8 cellular contexts compared by ENCODE assay signal in the genomic region with DNA sequence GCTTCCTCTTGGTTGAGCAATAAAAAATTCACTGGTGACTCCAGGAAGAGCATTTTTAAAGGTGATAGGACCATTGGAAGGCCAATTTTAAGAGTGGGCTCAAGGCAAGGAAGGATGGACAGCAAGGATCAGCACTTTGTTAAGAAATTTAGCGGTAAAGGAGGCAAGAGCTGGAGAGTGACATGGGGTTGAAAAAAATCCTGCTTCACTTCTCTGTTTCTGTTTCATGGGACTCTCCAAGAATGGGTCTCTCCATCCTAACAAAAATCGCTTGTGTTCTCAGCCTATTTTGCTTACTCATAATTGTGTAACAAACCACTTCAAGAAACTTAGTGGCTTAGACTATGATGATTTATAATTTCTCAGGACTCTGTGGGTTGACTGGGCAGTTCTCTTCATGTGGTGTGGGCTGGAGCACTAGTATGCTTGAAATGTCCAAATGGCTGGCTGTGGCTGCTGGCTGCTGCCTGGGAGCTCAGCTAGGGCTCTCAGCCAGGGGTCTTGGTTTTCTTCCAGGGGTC. TPM values are rescaled to one million over a fixed set of nuclear protein-coding genes. Genes with fewer than 3 reads are reported as not detected.
A peak's percentile ranks its signal among the peaks of the same experiment; 100 is the strongest.
DNase-seq lines count a peak whose midpoint lies in the region; ATAC-seq and TF ChIP-seq lines count a peak whose summit lies in the region.

No MANE protein-coding gene starts in this region.

- no peaks in the 10 kb centered on the region for H3F3A ChIP-seq in GM23338 (replicated peaks; ENCODE audit: low read depth)

- POLR2A ChIA-PET in BJ (lab: Charles Lee): no interaction called here

- DNase-seq in BJ (ENCODE audit: low read depth) (peak; percentile 30), HFFc6 (peak; percentile 43), SJCRH30 (peak; percentile 23 to 34), left ventricle myocardium superior (no peak), GM23338 (ENCODE audit: low spot score) (no peak)
- DNase-seq in activated CD8-positive, alpha-beta memory T cell treated with anti-CD3 and anti-CD28 coated beads, Interleukin-2, amount 50 U/mL, for 4 hours: no peak

- H3K4me3 ChIP-seq in BJ (ENCODE audit: low read depth, low read length): no peak overlapping the region
- no peak overlapping the region for H3K4me3 ChIP-seq in SJCRH30
- H3K4me3 ChIP-seq in GM23338: no peak overlapping the region

- peaks cover 5% of the 10 kb centered on the region; the same call in 1 of the 2 replicates for H3K9me3 ChIP-seq in SJCRH30 (replicated peaks)

- CTCF ChIA-PET in BJ (lab: Yijun Ruan, JAX): no interaction called here

- H3K27me3 Mint-ChIP-seq in HFFc6 (ENCODE audit: insufficient read depth) (peaks cover 18% of the 10 kb centered on the region), GM23338 (ENCODE audit: insufficient read depth, low read depth, poor library complexity) (peaks cover 6% of the 10 kb centered on the region)

- no peak overlapping the region for H3K4me2 ChIP-seq in GM23338

- no peaks in the 10 kb centered on the region for H3K36me3 ChIP-seq in BJ (ENCODE audit: control insufficient read depth, insufficient read depth, low read length)
- H3K36me3 ChIP-seq in SJCRH30: no peaks in the 10 kb centered on the region
- H3K36me3 ChIP-seq in GM23338 (ENCODE audit: insufficient read depth): no peaks in the 10 kb centered on the region

- intact Hi-C loops in left ventricle myocardium superior (cut with micrococcal nuclease): no loop called here

- H3K36me3 Mint-ChIP-seq in HFFc6 (ENCODE audit: low read depth) (no peaks in the 10 kb centered on the region), GM23338 (ENCODE audit: low read depth) (no peaks in the 10 kb centered on the region)

- H2AFZ ChIP-seq in GM23338: no peak overlapping the region

- no peak overlapping the region for H3K27ac Mint-ChIP-seq in HFFc6
- H3K27ac Mint-ChIP-seq in GM23338: no peak overlapping the region

- no peaks in the 10 kb centered on the region for H3K79me2 ChIP-seq in GM23338 (replicated peaks; ENCODE audit: insufficient read depth)

- TF ChIP-seq CTCF in BJ (IDR thresholded peaks at IDR 0.05; ENCODE audit: insufficient read depth, low read depth, low read length): no peak
- no peak for TF ChIP-seq CTCF in HFFc6 (IDR thresholded peaks at IDR 0.05)
- no peak for TF ChIP-seq CTCF in GM23338 (conservative IDR thresholded peaks at IDR 0.05; ENCODE audit: low read depth in 2 of 2)

- no peaks in the 10 kb centered on the region for H4K20me1 ChIP-seq in GM23338 (replicated peaks; ENCODE audit: insufficient read depth)

- H3K4me1 Mint-ChIP-seq in HFFc6 (ENCODE audit: low read depth): peaks cover 22% of the 10 kb centered on the region
- H3K4me1 Mint-ChIP-seq in GM23338: peaks cover 13% of the 10 kb centered on the region

- peaks cover 9% of the 10 kb centered on the region for H3K27me3 ChIP-seq in BJ (ENCODE audit: control insufficient read depth, insufficient read depth, low read length)
- no peaks in the 10 kb centered on the region for H3K27me3 ChIP-seq in SJCRH30
- no peaks in the 10 kb centered on the region for H3K27me3 ChIP-seq in GM23338 (ENCODE audit: insufficient read depth)

- H3K27ac ChIP-seq in SJCRH30: peak overlapping the region; percentile 81
- no peak overlapping the region for H3K27ac ChIP-seq in GM23338 (ENCODE audit: low read depth)

- H3K4me3 Mint-ChIP-seq in HFFc6 (no peak overlapping the region), GM23338 (no peak overlapping the region)

- H3K4me1 ChIP-seq in SJCRH30: peaks cover 36% of the 10 kb centered on the region
- no peaks in the 10 kb centered on the region for H3K4me1 ChIP-seq in GM23338 (ENCODE audit: insufficient read depth)

- 0 out of 2 replicates have a peak, but pooled peaks cover 6% of the 10 kb centered on the region for H3K9me2 ChIP-seq in GM23338 (ENCODE audit: insufficient read depth)

- H3K9me3 Mint-ChIP-seq in HFFc6: peaks cover 3% of the 10 kb centered on the region; the same call in 1 of the 2 replicates
- no peaks in the 10 kb centered on the region for H3K9me3 Mint-ChIP-seq in GM23338

- ATAC-seq in left ventricle myocardium superior: peak; percentile 31
- no peak for ATAC-seq in GM23338
- no peak for ATAC-seq in HG02642 (IDR thresholded peaks at IDR 0.05; ENCODE audit: poor library complexity, unreplicated experiment)
- no peak for ATAC-seq in GM21447 (IDR thresholded peaks at IDR 0.05; ENCODE audit: unreplicated experiment)

TF ChIP-seq in GM23338, 12 proteins besides CTCF, POLR2A, EP300 and RAD21:
- TF ChIP-seq ZNF331 (CRISPR knock-in tag; IDR thresholded peaks at IDR 0.05; ENCODE audit: low read depth) (no peak), POLR2AphosphoS5 (IDR thresholded peaks at IDR 0.05; ENCODE audit: low read depth) (no peak)

RNA-seq across cellular contexts. Expression of gene ZNRF2, which starts 59.8 kb away (rescaled TPM):
- polyA plus RNA-seq in BJ (2011; rRNA removed) (1.6 and 2.8 TPM in 2 replicates), GM23338 (2016; fragmentation: Nextera tagmentation; extraction: Ambion mirVana) (6.0 TPM in 2 replicates)
- polyA minus RNA-seq in BJ (2011; rRNA and poly(A)+ RNA removed): 0.77 and 0.85 TPM in 2 replicates
- total RNA-seq in HFFc6 (2021; fragmentation: NEBNext Ultra II Directional; extraction: Animal tissue kit (Norgen Biotek cat#: 25700)): 1 to 10 TPM; 2.3 to 3.1 (median 2.7) TPM
- total RNA-seq in SJCRH30 (2014; rRNA removed; shearing (Covaris generic)): 31.1 and 35.2 TPM in 2 replicates
- total RNA-seq in left ventricle myocardium superior: 8.6 TPM
- total RNA-seq in GM23338 (2014; rRNA removed; shearing (Covaris generic)): 27.0 and 34.7 TPM in 2 replicates

Comparison
In these comparisons a context has a peak if more than half of its experiments do, and no peak if none do; other contexts are left out.
1. DNase-seq: peak in BJ (single experiment), HFFc6 (single experiment) and SJCRH30 (2 of 2); none in left ventricle myocardium superior (single experiment), GM23338 (single experiment) and activated CD8-positive, alpha-beta memory T cell treated with anti-CD3 and anti-CD28 coated beads, Interleukin-2, amount 50 U/mL, for 4 hours (single experiment).